Comparison of ENCODE assay signal across 1 cellular context in genomic region chr12:6226002-6226700, GRCh38.
TF ChIP-seq lines count a peak whose summit lies in the region.

No MANE protein-coding gene starts in this region.

TF ChIP-seq in HepG2, 621 proteins besides CTCF, POLR2A, EP300 and RAD21 (continued from another document and continues in another):
- peak; percentile 45; the same call in 1 of the 2 replicates for TF ChIP-seq ARID4A (CRISPR knock-in tag; IDR thresholded peaks at IDR 0.05; ENCODE audit: borderline replicate concordance)
- TF ChIP-seq ZNF567 (CRISPR knock-in tag; IDR thresholded peaks at IDR 0.05; ENCODE audit: borderline replicate concordance), result no peak
- no peak for TF ChIP-seq RNF2 (conservative IDR thresholded peaks at IDR 0.05; ENCODE audit: low read depth)
- TF ChIP-seq SSRP1 (CRISPR knock-in tag; IDR thresholded peaks at IDR 0.05), result no peak
- TF ChIP-seq REST (IDR thresholded peaks at IDR 0.05; ENCODE audit: borderline replicate concordance in 1 of 2, low read depth in 1 of 2, low read length in 2 of 2), result 0 out of 4 replicates have a peak, but pooled peaks of 1 of the 2 experiments have one; percentile 25
- no peak for TF ChIP-seq SRSF4 (IDR thresholded peaks at IDR 0.05; ENCODE audit: low read depth, low read length, poor library complexity, severe bottlenecking)
- TF ChIP-seq ZNF788 (CRISPR knock-in tag; IDR thresholded peaks at IDR 0.05; ENCODE audit: borderline replicate concordance), result no peak
- no peak for TF ChIP-seq BATF2 (CRISPR knock-in tag; IDR thresholded peaks at IDR 0.05)
- TF ChIP-seq ZSCAN29 (CRISPR knock-in tag; conservative IDR thresholded peaks at IDR 0.05), result no peak
- TF ChIP-seq ZNF354B (CRISPR knock-in tag; IDR thresholded peaks at IDR 0.05), result no peak
- no peak for TF ChIP-seq NR2F1 (CRISPR knock-in tag; IDR thresholded peaks at IDR 0.05)
- no peak for TF ChIP-seq ZBTB44 (CRISPR knock-in tag; IDR thresholded peaks at IDR 0.05)
- TF ChIP-seq ZNF251 (CRISPR knock-in tag; IDR thresholded peaks at IDR 0.05), result no peak
- peak; percentile 15; the same call in 1 of the 2 replicates for TF ChIP-seq HOXA3 (CRISPR knock-in tag; IDR thresholded peaks at IDR 0.05)
- 0 out of 2 replicates have a peak, but pooled peaks have one; percentile 16 for TF ChIP-seq RARA (CRISPR knock-in tag; IDR thresholded peaks at IDR 0.05)
- TF ChIP-seq SUZ12 (IDR thresholded peaks at IDR 0.05; ENCODE audit: low read depth, low read length), result no peak
- TF ChIP-seq SOX5 (CRISPR knock-in tag; IDR thresholded peaks at IDR 0.05; ENCODE audit: borderline replicate concordance), result peak; percentile 90
- no peak for TF ChIP-seq MTA3 (CRISPR knock-in tag; IDR thresholded peaks at IDR 0.05)
- 0 out of 2 replicates have a peak, but pooled peaks have one; percentile 48 for TF ChIP-seq TEF (CRISPR knock-in tag; IDR thresholded peaks at IDR 0.05)
- TF ChIP-seq FOXO4 (CRISPR knock-in tag; conservative IDR thresholded peaks at IDR 0.05), result 0 out of 2 replicates have a peak, but pooled peaks have one; percentile 39
- TF ChIP-seq GATAD2A (CRISPR knock-in tag; IDR thresholded peaks at IDR 0.05), result peak; percentile 50; the same call in 1 of the 2 replicates
- no peak for TF ChIP-seq ZNF318 (CRISPR knock-in tag; IDR thresholded peaks at IDR 0.05)
- TF ChIP-seq ZNF121 (CRISPR knock-in tag; IDR thresholded peaks at IDR 0.05), result no peak
- no peak for TF ChIP-seq SMAD3 (CRISPR knock-in tag; IDR thresholded peaks at IDR 0.05)
- TF ChIP-seq ZMYM2 (CRISPR knock-in tag; IDR thresholded peaks at IDR 0.05), result no peak
- TF ChIP-seq ZNF512B (CRISPR knock-in tag; IDR thresholded peaks at IDR 0.05; ENCODE audit: borderline replicate concordance), result no peak
